In the genomic region with DNA sequence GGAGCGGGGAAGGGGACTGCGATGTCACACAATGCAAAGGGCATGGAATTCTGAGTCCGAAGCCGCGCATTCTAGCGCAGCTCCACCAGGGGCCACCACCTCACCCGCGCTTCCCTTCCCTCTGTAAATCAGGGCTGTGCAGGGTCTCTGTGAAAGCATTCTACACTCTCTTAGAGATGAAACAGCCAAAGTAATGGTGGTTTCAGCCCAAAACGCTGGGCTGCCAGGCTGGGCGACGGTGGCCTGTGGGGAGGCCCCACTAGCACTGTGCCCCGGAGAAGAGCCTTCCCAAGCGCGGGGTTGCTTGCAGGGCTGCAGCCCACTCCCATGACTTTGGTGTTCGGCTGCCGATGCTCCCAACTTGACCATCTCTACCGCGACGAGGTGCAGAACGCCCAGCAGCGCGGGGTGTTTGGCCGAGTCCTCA, we compare ENCODE assay signal across 7 cellular contexts. TPM values are rescaled to one million over a fixed set of nuclear protein-coding genes. Genes with fewer than 3 reads are reported as not detected.
A peak's percentile ranks its signal among the peaks of the same experiment; 100 is the strongest.
DNase-seq lines count a peak whose midpoint lies in the region; ATAC-seq and TF ChIP-seq lines count a peak whose summit lies in the region.

No MANE protein-coding gene starts in this region.

- peaks cover 44% of the 10 kb centered on the region for H3K27me3 Mint-ChIP-seq in brain

- no peaks in the 10 kb centered on the region for H3K36me3 Mint-ChIP-seq in brain

- H3K4me3 Mint-ChIP-seq in brain = peak overlapping the region; percentile 36 to 66 (median 56)

- ATAC-seq in left lobe of liver = peak; percentile 48
- ATAC-seq in GM21619 (IDR thresholded peaks at IDR 0.05; ENCODE audit: unreplicated experiment) = no peak

- peak; percentile 59 to 67 for TF ChIP-seq CTCF in brain (conservative IDR thresholded peaks at IDR 0.05)

- H3K4me1 Mint-ChIP-seq in brain = peaks cover 64% of the 10 kb centered on the region

- H3K27ac Mint-ChIP-seq in brain = peak overlapping the region in 4 of 5 experiments; percentile 16 to 97 (median 56)

- peaks cover 0 to 4% (median 0%) of the 10 kb centered on the region in 5 experiments for H3K9me3 Mint-ChIP-seq in brain

- DNase-seq in EL = peak; percentile 45
- peak; percentile 23 to 57 for DNase-seq in Kasumi-1 (lab: John Stamatoyannopoulos, UW)
- DNase-seq in left lobe of liver (ENCODE audit: low spot score) = no peak
- DNase-seq in DMS79 treated with DMSO at 0.1 percent for 48 hours (lab: John Stamatoyannopoulos, UW) = no peak
- DNase-seq in T1000 (lab: John Stamatoyannopoulos, UW) = no peak

RNA-seq across cellular contexts. Expression of a gene that starts 11.4 kb away (rescaled TPM):
- 0.24 TPM for polyA plus RNA-seq in brain (ENCODE audit: insufficient read depth, low read depth, low replicate concordance)
- total RNA-seq in left lobe of liver = not detected

RNA-seq across cellular contexts. Expression of a gene that starts 15.3 kb away (rescaled TPM):
- 29.9 TPM for polyA plus RNA-seq in brain (ENCODE audit: insufficient read depth, low read depth, low replicate concordance)
- 29.1 TPM for total RNA-seq in left lobe of liver

RNA-seq across cellular contexts. Expression of a gene that starts 22.1 kb away (rescaled TPM):
- 4.2 TPM for polyA plus RNA-seq in brain (ENCODE audit: insufficient read depth, low read depth, low replicate concordance)
- total RNA-seq in left lobe of liver = 8.7 TPM

RNA-seq across cellular contexts. Expression of a gene that starts 34.8 kb away (rescaled TPM):
- polyA plus RNA-seq in brain (ENCODE audit: insufficient read depth, low read depth, low replicate concordance) = 49.2 TPM
- total RNA-seq in left lobe of liver = 0.28 TPM

RNA-seq across cellular contexts. Expression of a gene that starts 35.4 kb away (rescaled TPM):
- polyA plus RNA-seq in brain (ENCODE audit: insufficient read depth, low read depth, low replicate concordance) = 2.0 TPM
- total RNA-seq in left lobe of liver = 2.2 TPM

Comparison
In these comparisons a context has a peak if more than half of its experiments do, and no peak if none do; other contexts are left out.
1. DNase-seq: peak in EL (single experiment) and Kasumi-1 (2 of 2); none in left lobe of liver (single experiment), DMS79 treated with DMSO at 0.1 percent for 48 hours (single experiment) and T1000 (single experiment).